In genomic region chr6:73803562-73804221, GRCh38 we compare ENCODE assay signal across 8 cellular contexts.
DNase-seq lines count a peak whose midpoint lies in the region; ATAC-seq and TF ChIP-seq lines count a peak whose summit lies in the region.

No MANE protein-coding gene starts in this region.

- no peak overlapping the region for H3K4me3 ChIP-seq in ACC112 (ENCODE audit: low read depth, low read length)
- H3K4me3 ChIP-seq in neural progenitor cell, result no peak overlapping the region
- H3K4me3 ChIP-seq in tibial nerve, result no peak overlapping the region

- peak; percentile 79 for TF ChIP-seq CTCF in neural progenitor cell (IDR thresholded peaks at IDR 0.05)
- peak in 1 of 5 experiments; percentile 14 for TF ChIP-seq CTCF in tibial nerve (IDR thresholded peaks at IDR 0.05)

- no peaks in the 10 kb centered on the region for H3K36me3 ChIP-seq in ACC112 (ENCODE audit: insufficient read depth, low read length)
- H3K36me3 ChIP-seq in neural progenitor cell, result no peaks in the 10 kb centered on the region
- H3K36me3 ChIP-seq in tibial nerve, result peaks cover 0 to 6% (median 0%) of the 10 kb centered on the region in 3 donors

- H3K27me3 ChIP-seq in ACC112 (ENCODE audit: insufficient read depth, low read length), result no peaks in the 10 kb centered on the region
- H3K27me3 ChIP-seq in neural progenitor cell, result no peaks in the 10 kb centered on the region
- H3K27me3 ChIP-seq in tibial nerve, result no peaks in the 10 kb centered on the region

- H3K79me2 ChIP-seq in ACC112 (ENCODE audit: control insufficient read depth, insufficient read depth, low read length, unreplicated experiment) (no peaks in the 10 kb centered on the region), neural progenitor cell (ENCODE audit: low read depth) (no peaks in the 10 kb centered on the region)

- ATAC-seq in HG03432 (IDR thresholded peaks at IDR 0.05; ENCODE audit: unreplicated experiment) (no peak), GM21717 (IDR thresholded peaks at IDR 0.05; ENCODE audit: unreplicated experiment) (no peak)

- H2AFZ ChIP-seq in ACC112 (ENCODE audit: low read length, unreplicated experiment) (no peak overlapping the region), neural progenitor cell (replicated peaks) (peak overlapping the region; percentile 2)

- H4K20me1 ChIP-seq in neural progenitor cell (ENCODE audit: low read depth), result no peaks in the 10 kb centered on the region

- H3K36me3 Mint-ChIP-seq in neural progenitor cell, result no peaks in the 10 kb centered on the region

- H3K9me3 ChIP-seq in neural progenitor cell (ENCODE audit: low read depth), result no peaks in the 10 kb centered on the region
- H3K9me3 ChIP-seq in tibial nerve, result no peaks in the 10 kb centered on the region

- no peak overlapping the region for H3K4me3 Mint-ChIP-seq in neural progenitor cell

- H3K4me1 ChIP-seq in ACC112 (ENCODE audit: control insufficient read depth, insufficient read depth, low read length, unreplicated experiment) (peaks cover 34% of the 10 kb centered on the region), neural progenitor cell (peaks cover 4% of the 10 kb centered on the region), tibial nerve (no peaks in the 10 kb centered on the region)

- no peak overlapping the region for H3K27ac Mint-ChIP-seq in neural progenitor cell

- H3K27ac ChIP-seq in ACC112 (ENCODE audit: low read depth, low read length), result peak overlapping the region; percentile 87
- no peak overlapping the region for H3K27ac ChIP-seq in neural progenitor cell
- no peak overlapping the region for H3K27ac ChIP-seq in tibial nerve

- H3K9me3 Mint-ChIP-seq in neural progenitor cell, result no peaks in the 10 kb centered on the region

- WGBS in tibial nerve, 2 donors, result 43 to 55% methylated on average over 5 of the region's 5 CpGs

- H3F3A ChIP-seq in neural progenitor cell (ENCODE audit: low read depth), result no peaks in the 10 kb centered on the region

- TF ChIP-seq POLR2A in tibial nerve (IDR thresholded peaks at IDR 0.05), result no peak

- no peak overlapping the region for H3K9ac ChIP-seq in neural progenitor cell

- peaks cover 4% of the 10 kb centered on the region for H3K27me3 Mint-ChIP-seq in neural progenitor cell (ENCODE audit: insufficient read depth, low read depth)

- TF ChIP-seq EP300 in tibial nerve (IDR thresholded peaks at IDR 0.05), result no peak

- peak; percentile 72 for DNase-seq in GM03348 (ENCODE audit: low spot score)
- DNase-seq in NCI-H69 (lab: John Stamatoyannopoulos, UW), result peak; percentile 27
- peak; percentile 20 to 68 for DNase-seq in dermis microvascular lymphatic vessel endothelial cell (ENCODE audit: low read depth in 2 of 2)
- DNase-seq in neural progenitor cell (ENCODE audit: low spot score), result peak; percentile 79
- no peak for DNase-seq in tibial nerve (ENCODE audit: low spot score in 2 of 2)

- H3K4me1 Mint-ChIP-seq in neural progenitor cell, result peaks cover 5% of the 10 kb centered on the region

- H3K4me2 ChIP-seq in neural progenitor cell, result no peak overlapping the region

Comparison
In these comparisons a context has a peak if more than half of its experiments do, and no peak if none do; other contexts are left out.
1. DNase-seq: peak in GM03348 (single experiment), NCI-H69 (single experiment), dermis microvascular lymphatic vessel endothelial cell (2 of 2) and neural progenitor cell (single experiment); none in tibial nerve (0 of 2).